In genomic region chr15:44011238-44011873, GRCh38 we compare ENCODE assay signal across 2 cellular contexts.
A peak's percentile ranks its signal among the peaks of the same experiment; 100 is the strongest.
TF ChIP-seq lines count a peak whose summit lies in the region.

No MANE protein-coding gene starts in this region.

TF ChIP-seq in GM23338, 12 proteins besides CTCF, POLR2A, EP300 and RAD21:
- no peak for TF ChIP-seq ZNF462 (CRISPR knock-in tag; IDR thresholded peaks at IDR 0.05)
- TF ChIP-seq STAT1 (IDR thresholded peaks at IDR 0.05; ENCODE audit: unreplicated experiment) = no peak
- no peak for TF ChIP-seq ZNF114 (CRISPR knock-in tag; IDR thresholded peaks at IDR 0.05)
- no peak for TF ChIP-seq CREB1 (CRISPR knock-in tag; IDR thresholded peaks at IDR 0.05; ENCODE audit: low read depth)
- no peak for TF ChIP-seq NANOG (IDR thresholded peaks at IDR 0.05; ENCODE audit: borderline replicate concordance)
- TF ChIP-seq ZNF331 (CRISPR knock-in tag; IDR thresholded peaks at IDR 0.05; ENCODE audit: low read depth) = no peak
- TF ChIP-seq POLR2AphosphoS5 (IDR thresholded peaks at IDR 0.05; ENCODE audit: low read depth) = no peak
- no peak for TF ChIP-seq EZH2phosphoT487 (IDR thresholded peaks at IDR 0.05; ENCODE audit: unreplicated experiment)
- TF ChIP-seq REST (IDR thresholded peaks at IDR 0.05; ENCODE audit: unreplicated experiment) = no peak
- no peak for TF ChIP-seq JUNB (IDR thresholded peaks at IDR 0.05; ENCODE audit: unreplicated experiment)
- no peak for TF ChIP-seq EZH2 (IDR thresholded peaks at IDR 0.05; ENCODE audit: low read depth, unreplicated experiment)
- TF ChIP-seq ETS1 (IDR thresholded peaks at IDR 0.05) = no peak

TF ChIP-seq in HEK293, 187 proteins besides CTCF, POLR2A, EP300 and RAD21 (continued from another document):
- TF ChIP-seq ZNF692 (tag by site-specific recombination; IDR thresholded peaks at IDR 0.05) (peak; percentile 44; the same call in 1 of the 2 replicates), SCRT2 (tag by site-specific recombination; IDR thresholded peaks at IDR 0.05) (peak; percentile 98), ZNF580 (tag by site-specific recombination; IDR thresholded peaks at IDR 0.05) (no peak), ZNF768 (tag by site-specific recombination; IDR thresholded peaks at IDR 0.05) (no peak), ZNF324 (tag by site-specific recombination; IDR thresholded peaks at IDR 0.05) (0 out of 2 replicates have a peak, but pooled peaks have one; percentile 51), ZNF76 (tag by site-specific recombination; IDR thresholded peaks at IDR 0.05; ENCODE audit: borderline replicate concordance, low read depth) (no peak), ZNF398 (tag by site-specific recombination; IDR thresholded peaks at IDR 0.05) (peak; percentile 61), ATF2 (tag by site-specific recombination; IDR thresholded peaks at IDR 0.05; ENCODE audit: low read depth) (peak; percentile 77), ZNF202 (tag by site-specific recombination; IDR thresholded peaks at IDR 0.05; ENCODE audit: borderline replicate concordance) (no peak), ZBTB11 (tag by site-specific recombination; conservative IDR thresholded peaks at IDR 0.05; ENCODE audit: low read depth) (no peak), ZNF221 (tag by site-specific recombination; IDR thresholded peaks at IDR 0.05; ENCODE audit: borderline replicate concordance) (no peak), KLF8 (tag by site-specific recombination; IDR thresholded peaks at IDR 0.05) (peak; percentile 73; the same call in 1 of the 2 replicates), ZNF518A (tag by site-specific recombination; conservative IDR thresholded peaks at IDR 0.05; ENCODE audit: low read depth) (no peak), ZNF585B (tag by site-specific recombination; IDR thresholded peaks at IDR 0.05) (no peak), ZNF146 (tag by site-specific recombination; IDR thresholded peaks at IDR 0.05) (no peak), ZNF623 (tag by site-specific recombination; IDR thresholded peaks at IDR 0.05) (0 out of 2 replicates have a peak, but pooled peaks have one; percentile 17), TRIM28 (IDR thresholded peaks at IDR 0.05; ENCODE audit: borderline replicate concordance, low read length) (no peak)
TF ChIP-seq in HEK293: peak in this region for 14.
